In genomic region chr13:73548444-73548843, GRCh38 we compare ENCODE assay signal across 7 cellular contexts.
"Had no signal": no experiment of that assay in that cellular context is flagged by ENCODE, and none has a peak within 500 bp of the region (broad histone marks: within the 10 kb centered on the region; RNA-seq: fewer than 3 reads in every experiment).

No MANE protein-coding gene starts in this region.

- H3K4me1 Mint-ChIP-seq: IgD-negative memory B cell had no signal

- H3K36me3 Mint-ChIP-seq: IgD-negative memory B cell had no signal

- H3K4me3 Mint-ChIP-seq: HFFc6, IgD-negative memory B cell had no signal

- H3K27ac Mint-ChIP-seq: HFFc6, IgD-negative memory B cell had no signal

- H3K9me3 Mint-ChIP-seq: HFFc6, IgD-negative memory B cell had no signal

- DNase-seq: GM23248, GOT3, H7, HFFc6 had no signal

- ATAC-seq: HCT116, HepG2 had no signal
